In genomic region chr2:30480703-30481322, GRCh38 we compare ENCODE assay signal across 1 cellular context.
TF ChIP-seq lines count a peak whose summit lies in the region.

No MANE protein-coding gene starts in this region.

TF ChIP-seq in IMR-90, 13 proteins besides CTCF, POLR2A, EP300 and RAD21:
- TF ChIP-seq ELK1 (IDR thresholded peaks at IDR 0.05; ENCODE audit: borderline replicate concordance, low read depth, low read length) = no peak
- no peak for TF ChIP-seq MAFK (IDR thresholded peaks at IDR 0.05; ENCODE audit: low read depth, low read length)
- TF ChIP-seq SMC3 (IDR thresholded peaks at IDR 0.05; ENCODE audit: low read depth, low read length) = no peak
- no peak for TF ChIP-seq RCOR1 (IDR thresholded peaks at IDR 0.05; ENCODE audit: insufficient replicate concordance, low read length)
- no peak for TF ChIP-seq MXI1 (IDR thresholded peaks at IDR 0.05; ENCODE audit: borderline replicate concordance, low read depth, low read length)
- no peak for TF ChIP-seq CHD1 (IDR thresholded peaks at IDR 0.05; ENCODE audit: low read depth, low read length)
- TF ChIP-seq CEBPB (IDR thresholded peaks at IDR 0.05; ENCODE audit: low read depth, low read length) = no peak
- no peak for TF ChIP-seq RFX5 (IDR thresholded peaks at IDR 0.05; ENCODE audit: low read depth, low read length)
- TF ChIP-seq USF2 (IDR thresholded peaks at IDR 0.05; ENCODE audit: low read depth, low read length) = no peak
- no peak for TF ChIP-seq MAZ (IDR thresholded peaks at IDR 0.05; ENCODE audit: borderline replicate concordance, low read depth, low read length)
